Comparison of ENCODE assay signal across 18 cellular contexts in the genomic region with DNA sequence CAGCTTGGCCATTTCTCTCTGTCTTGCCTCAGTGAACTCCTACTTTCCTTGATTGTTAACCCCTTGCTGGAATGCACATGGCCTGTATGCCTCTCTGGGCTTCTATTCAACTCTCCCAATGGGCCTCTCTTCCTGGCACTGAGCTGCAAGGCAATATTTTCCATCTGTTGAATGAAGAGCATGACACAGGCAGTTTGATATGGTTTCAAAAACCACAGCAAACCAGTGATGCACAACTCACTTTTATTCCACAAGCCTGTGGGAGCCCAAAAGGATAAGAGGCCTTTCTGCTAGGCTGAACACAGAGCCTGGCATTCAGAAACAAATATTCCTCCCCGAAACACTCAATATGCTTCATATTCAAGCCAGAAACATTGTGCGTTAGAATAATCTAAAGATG.
DNase-seq lines count a peak whose midpoint lies in the region; ATAC-seq, FAIRE-seq and TF ChIP-seq lines count a peak whose summit lies in the region.
"Had no signal": no experiment of that assay in that cellular context is flagged by ENCODE, and none has a peak within 500 bp of the region (broad histone marks: within the 10 kb centered on the region; RNA-seq: fewer than 3 reads in every experiment).

No MANE protein-coding gene starts in this region.

- peak; percentile 2 for DNase-seq in DMS 273 treated with DMSO at 0.1 percent for 48 hours (lab: John Stamatoyannopoulos, UW)
- peak; percentile 27 for DNase-seq in amniotic epithelial cell (ENCODE audit: low read depth)
- DNase-seq in neural progenitor cell (ENCODE audit: low spot score): peak; percentile 34
- no peak for DNase-seq in NCI-H226
- DNase-seq in NCI-H1930 (lab: John Stamatoyannopoulos, UW): no peak
- no peak for DNase-seq in urothelium cell line (ENCODE audit: low spot score)
- no peak for DNase-seq in NCI-H187 treated with DMSO at 0.1 percent for 48 hours (lab: John Stamatoyannopoulos, UW)
- DNase-seq: activated CD4-positive, alpha-beta memory T cell treated with anti-CD3 and anti-CD28 coated beads, Interleukin-2, amount 10 ng/mL, durations not matched to agents 7 days and 5 days; activated gamma-delta T cell; DMS79; left colon; NCI-H2171; nucleus accumbens; PC-9; stimulated activated CD4-positive, alpha-beta T cell treated with anti-CD3 and anti-CD28 coated beads, Interleukin-12 subunit alpha, Interleukin-12 subunit beta, amount 100 ng/mL, for 4 hours had no signal

- H4K20me1 ChIP-seq in neural progenitor cell (ENCODE audit: low read depth): no peaks in the 10 kb centered on the region

- H3K79me2 ChIP-seq in neural progenitor cell (ENCODE audit: low read depth): no peaks in the 10 kb centered on the region

- peak overlapping the region; percentile 88 for H3K27ac Mint-ChIP-seq in neural progenitor cell
- H3K27ac Mint-ChIP-seq: activated CD4-positive, alpha-beta memory T cell treated with anti-CD3 and anti-CD28 coated beads, Interleukin-2, amount 10 ng/mL, durations not matched to agents 7 days and 5 days; T-helper 2 cell treated with Interferon-gamma antibody and Interleukin-4, amounts not matched to agents 5 μg/mL and 100 μg/mL, for 36 hours had no signal

- no peak for TF ChIP-seq EP300 in gastroesophageal sphincter (IDR thresholded peaks at IDR 0.05)

- TF ChIP-seq CTCF in gastroesophageal sphincter (IDR thresholded peaks at IDR 0.05) (no peak), neural progenitor cell (IDR thresholded peaks at IDR 0.05) (no peak)

- ATAC-seq in gastroesophageal sphincter: no peak
- ATAC-seq: left colon had no signal

- FAIRE-seq in urothelium cell line (lab: Jason Lieb, UNC): no peak

- no peaks in the 10 kb centered on the region for H3K27me3 Mint-ChIP-seq in neural progenitor cell (ENCODE audit: insufficient read depth, low read depth)
- H3K27me3 Mint-ChIP-seq: activated CD4-positive, alpha-beta memory T cell treated with anti-CD3 and anti-CD28 coated beads, Interleukin-2, amount 10 ng/mL, durations not matched to agents 7 days and 5 days; central memory CD8-positive, alpha-beta T cell had no signal

- H3K9me3 Mint-ChIP-seq in neural progenitor cell: no peaks in the 10 kb centered on the region
- H3K9me3 Mint-ChIP-seq: activated CD4-positive, alpha-beta memory T cell treated with anti-CD3 and anti-CD28 coated beads, Interleukin-2, amount 10 ng/mL, durations not matched to agents 7 days and 5 days; central memory CD8-positive, alpha-beta T cell had no signal

- H3K27ac ChIP-seq in gastroesophageal sphincter (peak overlapping the region in 3 of 4 donors; percentile 29 to 53 (median 42)), neural progenitor cell (no peak overlapping the region)
- H3K27ac ChIP-seq: PC-9 had no signal

- H3K4me3 ChIP-seq in gastroesophageal sphincter: no peak overlapping the region
- no peak overlapping the region for H3K4me3 ChIP-seq in neural progenitor cell
- H3K4me3 ChIP-seq: PC-9 had no signal

- no peaks in the 10 kb centered on the region for H3K4me1 ChIP-seq in gastroesophageal sphincter
- peaks cover 20% of the 10 kb centered on the region for H3K4me1 ChIP-seq in neural progenitor cell

- H3K36me3 ChIP-seq in gastroesophageal sphincter: no peaks in the 10 kb centered on the region
- no peaks in the 10 kb centered on the region for H3K36me3 ChIP-seq in neural progenitor cell

- H3K9me3 ChIP-seq in gastroesophageal sphincter: no peaks in the 10 kb centered on the region
- no peaks in the 10 kb centered on the region for H3K9me3 ChIP-seq in neural progenitor cell (ENCODE audit: low read depth)

- no peaks in the 10 kb centered on the region for H3F3A ChIP-seq in neural progenitor cell (ENCODE audit: low read depth)

- H3K36me3 Mint-ChIP-seq in neural progenitor cell: no peaks in the 10 kb centered on the region

- no peak for TF ChIP-seq POLR2A in gastroesophageal sphincter (IDR thresholded peaks at IDR 0.05)

- H2AFZ ChIP-seq in neural progenitor cell (replicated peaks): peak overlapping the region; percentile 100
- H2AFZ ChIP-seq: PC-9 had no signal

- peaks cover 58% of the 10 kb centered on the region for H3K4me1 Mint-ChIP-seq in neural progenitor cell
- H3K4me1 Mint-ChIP-seq: activated CD4-positive, alpha-beta memory T cell treated with anti-CD3 and anti-CD28 coated beads, Interleukin-2, amount 10 ng/mL, durations not matched to agents 7 days and 5 days; central memory CD8-positive, alpha-beta T cell had no signal

- H3K4me2 ChIP-seq in neural progenitor cell: peak overlapping the region; percentile 33
- H3K4me2 ChIP-seq: PC-9 had no signal

- WGBS in gastroesophageal sphincter (ENCODE audit: low coverage in 1 of 2), 2 donors: 36% methylated on average over 2 of the region's 2 CpGs

- peak overlapping the region; percentile 5 for H3K4me3 Mint-ChIP-seq in neural progenitor cell
- H3K4me3 Mint-ChIP-seq: activated CD4-positive, alpha-beta memory T cell treated with anti-CD3 and anti-CD28 coated beads, Interleukin-2, amount 10 ng/mL, durations not matched to agents 7 days and 5 days; central memory CD8-positive, alpha-beta T cell; T-helper 2 cell treated with Interferon-gamma antibody and Interleukin-4, amounts not matched to agents 5 μg/mL and 100 μg/mL, for 36 hours had no signal

- H3K27me3 ChIP-seq in gastroesophageal sphincter: no peaks in the 10 kb centered on the region
- H3K27me3 ChIP-seq in neural progenitor cell: no peaks in the 10 kb centered on the region

- H3K9ac ChIP-seq in neural progenitor cell: no peak overlapping the region

Comparison
In these comparisons a context has a peak if more than half of its experiments do, and no peak if none do; other contexts are left out.
1. DNase-seq: peak in DMS 273 treated with DMSO at 0.1 percent for 48 hours (single experiment), amniotic epithelial cell (single experiment) and neural progenitor cell (single experiment); none in NCI-H226 (single experiment), NCI-H1930 (0 of 2), urothelium cell line (single experiment) and NCI-H187 treated with DMSO at 0.1 percent for 48 hours (single experiment).